17 cellular contexts compared by ENCODE assay signal in genomic region chr22:48438096-48438495, GRCh38.
DNase-seq lines count a peak whose midpoint lies in the region; ATAC-seq, FAIRE-seq and TF ChIP-seq lines count a peak whose summit lies in the region.
"Had no signal": no experiment of that assay in that cellular context is flagged by ENCODE, and none has a peak within 500 bp of the region (broad histone marks: within the 10 kb centered on the region; RNA-seq: fewer than 3 reads in every experiment).

No MANE protein-coding gene starts in this region.

- no peaks in the 10 kb centered on the region for H3K23me2 ChIP-seq in H1 (ENCODE audit: low read depth, low read length)

- H4K8ac ChIP-seq in H1 (ENCODE audit: extremely low read depth, insufficient read depth, low read length) (no peak overlapping the region), neuronal stem cell (ENCODE audit: low read depth, low read length) (no peak overlapping the region)

- H3K4me1 ChIP-seq in right lobe of liver, result no peaks in the 10 kb centered on the region
- H3K4me1 ChIP-seq in HepG2 (ENCODE audit: insufficient read depth, low read length), result no peaks in the 10 kb centered on the region
- no peaks in the 10 kb centered on the region; a peak in 1 of 7 replicates for H3K4me1 ChIP-seq in H1 (replicated peaks in 1 of 4; ENCODE audit: control insufficient read depth in 3 of 4, insufficient read depth in 4 of 4, low read length in 3 of 4)
- H3K4me1 ChIP-seq in neuronal stem cell (ENCODE audit: control insufficient read depth in 2 of 2, insufficient read depth in 1 of 2, low read depth in 1 of 2, low read length in 2 of 2), result no peaks in the 10 kb centered on the region

- no peak overlapping the region for H3K27ac Mint-ChIP-seq in activated T-helper 17 cell treated with anti-CD3 and anti-CD28 coated beads, Interleukin-2, amount 50 U/mL, for 72 hours
- H3K27ac Mint-ChIP-seq: CD14-positive monocyte had no signal

- POLR2A ChIA-PET in HepG2 (lab: Yijun Ruan, JAX), result no interaction called here
- POLR2A ChIA-PET in H1 (lab: Charles Lee; ENCODE audit: partially characterized antibody), result no interaction called here

- H3K4me1 Mint-ChIP-seq in activated T-helper 17 cell treated with anti-CD3 and anti-CD28 coated beads, Interleukin-2, amount 50 U/mL, for 72 hours, result no peaks in the 10 kb centered on the region
- H3K4me1 Mint-ChIP-seq: CD14-positive monocyte; CD4-positive, alpha-beta memory T cell had no signal

- no peaks in the 10 kb centered on the region for H3K36me3 Mint-ChIP-seq in activated T-helper 17 cell treated with anti-CD3 and anti-CD28 coated beads, Interleukin-2, amount 50 U/mL, for 72 hours (ENCODE audit: low read depth)
- H3K36me3 Mint-ChIP-seq: CD14-positive monocyte; CD4-positive, alpha-beta memory T cell had no signal

- TF ChIP-seq EP300 in HepG2 (IDR thresholded peaks at IDR 0.05; ENCODE audit: low read depth in 2 of 2, low read length in 2 of 2) (no peak), HepG2 (CRISPR knock-in tag; IDR thresholded peaks at IDR 0.05; ENCODE audit: borderline replicate concordance) (no peak), H1 (IDR thresholded peaks at IDR 0.05; ENCODE audit: borderline replicate concordance in 1 of 2, low read depth in 2 of 2, low read length in 2 of 2) (no peak)

- H3K4me3 ChIP-seq in right lobe of liver, result no peak overlapping the region
- H3K4me3 ChIP-seq in HepG2 (replicated peaks in 1 of 3; ENCODE audit: insufficient read depth in 1 of 3, low read depth in 2 of 3, low read length in 3 of 3), result no peak overlapping the region
- H3K4me3 ChIP-seq in H1 (ENCODE audit: extremely low read depth in 1 of 4, insufficient read depth in 2 of 4, low read depth in 3 of 4, low read length in 4 of 4), result no peak overlapping the region
- H3K4me3 ChIP-seq in neuronal stem cell (ENCODE audit: low read length in 2 of 2), result no peak overlapping the region
- H3K4me3 ChIP-seq: BLaER1 had no signal

- DNase-seq in right lobe of liver (peak; percentile 7 to 47 (median 37)), HepG2 (ENCODE audit: low spot score) (no peak), H1 (ENCODE audit: low read depth in 1 of 2, low spot score in 2 of 2) (no peak), neuronal stem cell (ENCODE audit: low spot score) (no peak), GOT3 (lab: John Stamatoyannopoulos, UW) (no peak), NCI-H1105 treated with DMSO at 0.1 percent for 48 hours (lab: John Stamatoyannopoulos, UW) (no peak)
- DNase-seq: 8988T; CD4-positive, alpha-beta memory T cell; DMS153; DMS79 treated with DMSO at 0.1 percent for 48 hours; GF-D8; HCEC 1CT had no signal

- H3K36me3 ChIP-seq in right lobe of liver, result no peaks in the 10 kb centered on the region
- H3K36me3 ChIP-seq in HepG2 (replicated peaks in 1 of 2; ENCODE audit: control insufficient read depth in 1 of 2, insufficient read depth in 2 of 2, low read length in 2 of 2), result no peaks in the 10 kb centered on the region
- no peaks in the 10 kb centered on the region for H3K36me3 ChIP-seq in H1 (ENCODE audit: control insufficient read depth in 2 of 4, insufficient read depth in 4 of 4, low read length in 3 of 4)
- H3K36me3 ChIP-seq in neuronal stem cell (replicated peaks in 1 of 2; ENCODE audit: control insufficient read depth in 2 of 2, insufficient read depth in 2 of 2, low read length in 2 of 2), result no peaks in the 10 kb centered on the region
- H3K36me3 ChIP-seq: BLaER1 had no signal

- in situ Hi-C loops in HepG2 (cut with HindIII; ENCODE audit: extremely low pct_ligation_motif_present, low pct_unique_long_range_greater_than_20kb), result no loop called here

- no peaks in the 10 kb centered on the region for H3K79me1 ChIP-seq in H1 (ENCODE audit: low read depth, low read length)
- no peaks in the 10 kb centered on the region for H3K79me1 ChIP-seq in neuronal stem cell (ENCODE audit: low read depth, low read length)

- H3K18ac ChIP-seq in H1 (ENCODE audit: extremely low read depth, low read length), result no peak overlapping the region
- peak overlapping the region; percentile 33 for H3K18ac ChIP-seq in neuronal stem cell (ENCODE audit: low read length)

- H3K14ac ChIP-seq in H1 (ENCODE audit: insufficient read length) (no peak overlapping the region), neuronal stem cell (ENCODE audit: low read length) (no peak overlapping the region)

- BruUV-seq in HepG2 (replicated peaks; lab: Mats Ljungman, UMichigan), result no TSS peak

- H2AK5ac ChIP-seq in H1 (ENCODE audit: low read depth, low read length) (no peak overlapping the region), neuronal stem cell (ENCODE audit: low read depth, low read length) (no peak overlapping the region)

- H3K9ac ChIP-seq in HepG2 (ENCODE audit: insufficient read depth, low read depth, low read length), result no peak overlapping the region
- H3K9ac ChIP-seq in H1 (replicated peaks in 1 of 4; ENCODE audit: extremely low read depth in 1 of 4, low read depth in 3 of 4, low read length in 3 of 4), result no peak overlapping the region
- H3K9ac ChIP-seq in neuronal stem cell (ENCODE audit: low read depth, low read length, poor library complexity), result no peak overlapping the region
- H3K9ac ChIP-seq: BLaER1 had no signal

- 0 out of 2 replicates have a peak overlapping the region, but pooled peaks have one; percentile 5 for H2BK5ac ChIP-seq in H1 (ENCODE audit: low read depth, low read length)
- no peak overlapping the region for H2BK5ac ChIP-seq in neuronal stem cell (ENCODE audit: low read length)

- H3K4me3 Mint-ChIP-seq in activated T-helper 17 cell treated with anti-CD3 and anti-CD28 coated beads, Interleukin-2, amount 50 U/mL, for 72 hours, result no peak overlapping the region
- H3K4me3 Mint-ChIP-seq: CD14-positive monocyte; CD4-positive, alpha-beta memory T cell had no signal

- H3K9me3 Mint-ChIP-seq in activated T-helper 17 cell treated with anti-CD3 and anti-CD28 coated beads, Interleukin-2, amount 50 U/mL, for 72 hours, result no peaks in the 10 kb centered on the region

- no peaks in the 10 kb centered on the region for H3K79me2 ChIP-seq in HepG2 (ENCODE audit: insufficient read depth, low read length)
- H3K79me2 ChIP-seq in H1 (ENCODE audit: control insufficient read depth in 1 of 2, insufficient read depth in 2 of 2, low read length in 2 of 2), result no peaks in the 10 kb centered on the region

- TF ChIP-seq RAD21 in HepG2 (CRISPR knock-in tag; IDR thresholded peaks at IDR 0.05) (no peak), H1 (IDR thresholded peaks at IDR 0.05 in 1 of 2, conservative IDR thresholded peaks at IDR 0.05 in 1 of 2; ENCODE audit: low read depth in 2 of 2, low read length in 2 of 2) (no peak)

- FAIRE-seq in HepG2 (lab: Jason Lieb, UNC), result no peak
- FAIRE-seq in H1 (lab: Jason Lieb, UNC), result no peak
- FAIRE-seq: H54 had no signal

- H4K5ac ChIP-seq in H1 (ENCODE audit: insufficient read length, low read depth, low read length), result no peak overlapping the region

- H2AFZ ChIP-seq in HepG2 (ENCODE audit: low read length) (no peak overlapping the region), H1 (ENCODE audit: low read length) (no peak overlapping the region), neuronal stem cell (ENCODE audit: low read length) (no peak overlapping the region)

- CTCF ChIA-PET in HepG2 (lab: Yijun Ruan, JAX; ENCODE audit: low intra/inter-chr PET ratio, low total read pairs), result no interaction called here
- CTCF ChIA-PET in H1 (lab: Charles Lee; ENCODE audit: partially characterized antibody), result no interaction called here

- no peaks in the 10 kb centered on the region for H4K20me1 ChIP-seq in HepG2 (ENCODE audit: insufficient read depth, low read length)
- H4K20me1 ChIP-seq in H1 (replicated peaks in 1 of 2; ENCODE audit: control insufficient read depth in 1 of 2, insufficient read depth in 2 of 2, low read length in 2 of 2), result peaks cover 0 to 2% of the 10 kb centered on the region in 2 experiments

- no peak overlapping the region for H3K56ac ChIP-seq in H1 (replicated peaks; ENCODE audit: insufficient read length, low read depth, low read length)

- 0 out of 2 replicates have a peak overlapping the region, but pooled peaks have one; percentile 48 for H2BK20ac ChIP-seq in H1 (ENCODE audit: low read length)

- H2BK15ac ChIP-seq in H1 (ENCODE audit: low read length) (0 out of 2 replicates have a peak overlapping the region, but pooled peaks have one; percentile 46), neuronal stem cell (ENCODE audit: low read length) (no peak overlapping the region)

- no peaks in the 10 kb centered on the region for H3K27me3 ChIP-seq in right lobe of liver
- H3K27me3 ChIP-seq in HepG2 (ENCODE audit: control insufficient read depth in 1 of 2, insufficient read depth in 2 of 2, low read length in 2 of 2), result peaks cover 12 to 57% of the 10 kb centered on the region in 2 experiments
- H3K27me3 ChIP-seq in H1 (replicated peaks in 1 of 4; ENCODE audit: control insufficient read depth in 3 of 4, extremely low read depth in 1 of 4, insufficient read depth in 3 of 4, low read length in 3 of 4), result no peaks in the 10 kb centered on the region; a peak in 1 of 7 replicates
- H3K27me3 ChIP-seq in neuronal stem cell (ENCODE audit: control insufficient read depth in 3 of 3, insufficient read depth in 3 of 3, low read depth in 1 of 3, low read length in 3 of 3), result peaks cover 0 to 3% (median 0%) of the 10 kb centered on the region in 3 experiments

- WGBS in right lobe of liver (ENCODE audit: insufficient coverage, low coverage, low lambda C conversion rate, missing lambda C conversion rate), result 53% methylated on average over 2 of the region's 13 CpGs
- 34% methylated on average over 13 of the region's 13 CpGs for WGBS in HepG2 (ENCODE audit: low lambda C conversion rate)
- WGBS in H1 (ENCODE audit: extremely low coverage in 1 of 2, insufficient coverage in 1 of 2, insufficient read length in 1 of 2, insufficient replicate concordance in 2 of 2, low coverage in 1 of 2, low lambda C conversion rate in 2 of 2, missing lambda C conversion rate in 1 of 2), 2 experiments, result 95% methylated on average over 13 of the region's 13 CpGs; no CpG with 5 or more reads in 1 of the 2 experiments
- WGBS in neuronal stem cell (ENCODE audit: extremely low coverage in 2 of 2, insufficient read length in 2 of 2, insufficient replicate concordance in 1 of 2), 2 donors, result no CpG with 5 or more reads among the region's 13 CpGs

- no peak for TF ChIP-seq CTCF in right lobe of liver (IDR thresholded peaks at IDR 0.05)
- TF ChIP-seq CTCF in HepG2 (CRISPR knock-in tag; IDR thresholded peaks at IDR 0.05), result no peak
- TF ChIP-seq CTCF in H1 (IDR thresholded peaks at IDR 0.05; ENCODE audit: control extremely low read depth in 1 of 3, insufficient read depth in 1 of 3, low read depth in 1 of 3, low read length in 3 of 3), result no peak

- peaks cover 5% of the 10 kb centered on the region for H3K27me3 Mint-ChIP-seq in activated T-helper 17 cell treated with anti-CD3 and anti-CD28 coated beads, Interleukin-2, amount 50 U/mL, for 72 hours
- H3K27me3 Mint-ChIP-seq: CD4-positive, alpha-beta memory T cell had no signal

- H2BK12ac ChIP-seq in H1 (ENCODE audit: low read depth, low read length) (no peak overlapping the region), neuronal stem cell (ENCODE audit: low read length) (no peak overlapping the region)

- H3K4ac ChIP-seq in H1 (replicated peaks; ENCODE audit: insufficient read length, low read depth, low read length) (no peak overlapping the region), neuronal stem cell (ENCODE audit: low read length) (no peak overlapping the region)

- H4K91ac ChIP-seq in H1 (replicated peaks; ENCODE audit: insufficient read length, low read length), result peak overlapping the region; percentile 40
- H4K91ac ChIP-seq in neuronal stem cell (ENCODE audit: low read depth, low read length, poor library complexity), result no peak overlapping the region

- intact Hi-C loops in right lobe of liver (cut with DNase I), result no loop called here
- intact Hi-C loops in HepG2 (cut with micrococcal nuclease; ENCODE audit: unreplicated experiment), result no loop called here

- H3K27ac ChIP-seq in right lobe of liver, result no peak overlapping the region
- no peak overlapping the region for H3K27ac ChIP-seq in HepG2 (ENCODE audit: extremely low read length, insufficient read depth, low read length)
- H3K27ac ChIP-seq in H1 (ENCODE audit: low read depth, low read length), result no peak overlapping the region
- H3K27ac ChIP-seq in neuronal stem cell (replicated peaks; ENCODE audit: low read length), result no peak overlapping the region
- H3K27ac ChIP-seq: BLaER1 had no signal

- H3K9me3 ChIP-seq in right lobe of liver (no peaks in the 10 kb centered on the region), HepG2 (ENCODE audit: low read length) (no peaks in the 10 kb centered on the region), H1 (ENCODE audit: insufficient read depth in 2 of 2, low read depth in 1 of 2, low read length in 1 of 2) (no peaks in the 10 kb centered on the region; a peak in 1 of 4 replicates), neuronal stem cell (replicated peaks in 1 of 2; ENCODE audit: control insufficient read depth in 2 of 2, insufficient read depth in 1 of 2, low read depth in 1 of 2, low read length in 2 of 2) (peaks cover 0 to 2% of the 10 kb centered on the region in 2 donors)
- H3K9me3 ChIP-seq: BLaER1 had no signal

- no peak overlapping the region for H3K23ac ChIP-seq in H1 (ENCODE audit: insufficient read length)
- H3K23ac ChIP-seq in neuronal stem cell (ENCODE audit: low read depth, low read length, poor library complexity), result peak overlapping the region; percentile 12

- TF ChIP-seq POLR2A in right lobe of liver (IDR thresholded peaks at IDR 0.05) (no peak), HepG2 (IDR thresholded peaks at IDR 0.05; ENCODE audit: insufficient read depth in 1 of 2, low read depth in 2 of 2, low read length in 2 of 2) (no peak), H1 (IDR thresholded peaks at IDR 0.05; ENCODE audit: control extremely low read depth in 1 of 2, low read depth in 2 of 2, low read length in 2 of 2) (no peak)

- H2BK120ac ChIP-seq in H1 (replicated peaks; ENCODE audit: low read depth, low read length) (no peak overlapping the region), neuronal stem cell (ENCODE audit: low read depth, low read length) (no peak overlapping the region)

- no peak overlapping the region for H3K4me2 ChIP-seq in HepG2 (ENCODE audit: low read depth, low read length)
- no peak overlapping the region for H3K4me2 ChIP-seq in H1 (ENCODE audit: insufficient read depth in 1 of 2, low read depth in 2 of 2, low read length in 2 of 2)
- H3K4me2 ChIP-seq in neuronal stem cell (ENCODE audit: insufficient read depth, low read length, poor library complexity, severe bottlenecking), result no peak overlapping the region
- H3K4me2 ChIP-seq: BLaER1 had no signal

- ATAC-seq in right lobe of liver, result no peak
- no peak for ATAC-seq in HepG2
- ATAC-seq in activated T-helper 17 cell treated with anti-CD3 and anti-CD28 coated beads, Interleukin-2, amount 50 U/mL, for 72 hours (replicated peaks), result no peak
- no peak for ATAC-seq in GM21619 (IDR thresholded peaks at IDR 0.05; ENCODE audit: unreplicated experiment)

Comparison
In these comparisons a context has a peak if more than half of its experiments do, and no peak if none do; other contexts are left out.
1. DNase-seq: peak in right lobe of liver (3 of 3); none in HepG2 (single experiment), H1 (0 of 2), neuronal stem cell (single experiment), GOT3 (single experiment) and NCI-H1105 treated with DMSO at 0.1 percent for 48 hours (single experiment).